In genomic region chr20:62811720-62812119, GRCh38 we compare ENCODE assay signal across 25 cellular contexts. TPM values are rescaled to one million over a fixed set of nuclear protein-coding genes. Genes with fewer than 3 reads are reported as not detected.
DNase-seq lines count a peak whose midpoint lies in the region; ATAC-seq, FAIRE-seq and TF ChIP-seq lines count a peak whose summit lies in the region.
"Had no signal": no experiment of that assay in that cellular context is flagged by ENCODE, and none has a peak within 500 bp of the region (broad histone marks: within the 10 kb centered on the region; RNA-seq: fewer than 3 reads in every experiment).

No MANE protein-coding gene starts in this region.

- H3K27ac ChIP-seq in HepG2 (ENCODE audit: extremely low read length, insufficient read depth, low read length) (no peak overlapping the region), right lobe of liver (no peak overlapping the region), RWPE2 (ENCODE audit: poor library complexity, severe bottlenecking) (no peak overlapping the region), neuronal stem cell (replicated peaks; ENCODE audit: low read length) (no peak overlapping the region)
- H3K27ac ChIP-seq: A549; BLaER1 treated with 17β-estradiol and CSF1 and Interleukin-3, amounts not matched to agents 10 nM and 100 nM had no signal

- H3K4me1 ChIP-seq in HepG2 (ENCODE audit: insufficient read depth, low read length) (peaks cover 35% of the 10 kb centered on the region), right lobe of liver (peaks cover 2 to 22% (median 4%) of the 10 kb centered on the region in 4 donors), RWPE2 (ENCODE audit: insufficient read depth, poor library complexity, severe bottlenecking) (peaks cover 2% of the 10 kb centered on the region), neuronal stem cell (ENCODE audit: control insufficient read depth in 2 of 2, insufficient read depth in 1 of 2, low read depth in 1 of 2, low read length in 2 of 2) (peaks cover 7 to 18% of the 10 kb centered on the region in 2 donors)
- H3K4me1 ChIP-seq: BE2C had no signal

- H3K9me3 ChIP-seq in HepG2 (ENCODE audit: low read length) (no peaks in the 10 kb centered on the region), right lobe of liver (no peaks in the 10 kb centered on the region), RWPE2 (ENCODE audit: severe bottlenecking) (no peaks in the 10 kb centered on the region), neuronal stem cell (replicated peaks in 1 of 2; ENCODE audit: control insufficient read depth in 2 of 2, insufficient read depth in 1 of 2, low read depth in 1 of 2, low read length in 2 of 2) (no peaks in the 10 kb centered on the region)
- H3K9me3 ChIP-seq: A549; BE2C; BLaER1 treated with 17β-estradiol and CSF1 and Interleukin-3, amounts not matched to agents 10 nM and 100 nM had no signal

- H4K20me1 ChIP-seq in HepG2 (ENCODE audit: insufficient read depth, low read length) = peaks cover 10% of the 10 kb centered on the region; the same call in 1 of the 2 replicates

- no peak overlapping the region for H3K4me2 ChIP-seq in HepG2 (ENCODE audit: low read depth, low read length)
- H3K4me2 ChIP-seq in neuronal stem cell (ENCODE audit: insufficient read depth, low read length, poor library complexity, severe bottlenecking) = no peak overlapping the region
- H3K4me2 ChIP-seq: A549, GM23338 had no signal

- H3K79me1 ChIP-seq in neuronal stem cell (ENCODE audit: low read depth, low read length) = peaks cover 3% of the 10 kb centered on the region

- H2BK15ac ChIP-seq in neuronal stem cell (ENCODE audit: low read length) = no peak overlapping the region

- TF ChIP-seq CTCF in HepG2 (CRISPR knock-in tag; IDR thresholded peaks at IDR 0.05) = no peak
- no peak for TF ChIP-seq CTCF in right lobe of liver (IDR thresholded peaks at IDR 0.05)
- no peak for TF ChIP-seq CTCF in RWPE2 (IDR thresholded peaks at IDR 0.05; ENCODE audit: poor library complexity, severe bottlenecking)

- no peak overlapping the region for H2AK5ac ChIP-seq in neuronal stem cell (ENCODE audit: low read depth, low read length)

- H3K18ac ChIP-seq in neuronal stem cell (ENCODE audit: low read length) = no peak overlapping the region

- no peak for FAIRE-seq in HepG2 (lab: Jason Lieb, UNC)
- FAIRE-seq: A549, GM12891, GM18507 had no signal

- no peak for TF ChIP-seq RAD21 in HepG2 (CRISPR knock-in tag; IDR thresholded peaks at IDR 0.05)

- intact Hi-C loops in HepG2 (cut with micrococcal nuclease; ENCODE audit: unreplicated experiment) (no loop called here), right lobe of liver (cut with DNase I) (no loop called here)

- no peak overlapping the region for H2BK120ac ChIP-seq in neuronal stem cell (ENCODE audit: low read depth, low read length)

- no peak overlapping the region for H3K4ac ChIP-seq in neuronal stem cell (ENCODE audit: low read length)

- POLR2A ChIA-PET in HepG2 (lab: Yijun Ruan, JAX) = interaction anchor here (1.3 to 1.4 kb wide), 2 partner anchors 11 to 18 kb away, joined by 3 to 8 read pairs; no protein-coding TSS in a partner anchor

- in situ Hi-C loops in HepG2 (cut with HindIII; ENCODE audit: extremely low pct_ligation_motif_present, low pct_unique_long_range_greater_than_20kb) = no loop called here

- DNase-seq in HepG2 (ENCODE audit: low spot score) = no peak
- DNase-seq in right lobe of liver = no peak
- DNase-seq in RWPE2 (ENCODE audit: low spot score) = peak; percentile 82
- DNase-seq in neuronal stem cell (ENCODE audit: low spot score) = no peak
- DNase-seq in SW 1271 (lab: John Stamatoyannopoulos, UW) = no peak
- DNase-seq in SKM-1 treated with dmso at 0.1 percent for 144 hours (lab: John Stamatoyannopoulos, UW; ENCODE audit: unreplicated experiment) = no peak
- DNase-seq: 8988T; ACHN; AML-193; BE2C; Calu3; CD4-positive, alpha-beta T cell; CD8-positive, alpha-beta memory T cell; DMS53; DMS79 treated with DMSO at 0.1 percent for 48 hours; GF-D8; H9 had no signal

- CTCF ChIA-PET in HepG2 (lab: Yijun Ruan, JAX; ENCODE audit: low intra/inter-chr PET ratio, low total read pairs) = no interaction called here

- H3K9ac ChIP-seq in HepG2 (ENCODE audit: insufficient read depth, low read depth, low read length) (no peak overlapping the region), neuronal stem cell (ENCODE audit: low read depth, low read length, poor library complexity) (no peak overlapping the region)

- TF ChIP-seq EP300 in HepG2 (IDR thresholded peaks at IDR 0.05; ENCODE audit: low read depth in 2 of 2, low read length in 2 of 2) = no peak
- TF ChIP-seq EP300 in HepG2 (CRISPR knock-in tag; IDR thresholded peaks at IDR 0.05; ENCODE audit: borderline replicate concordance) = no peak

- no peak overlapping the region for H4K8ac ChIP-seq in neuronal stem cell (ENCODE audit: low read depth, low read length)

- H4K91ac ChIP-seq in neuronal stem cell (ENCODE audit: low read depth, low read length, poor library complexity) = no peak overlapping the region

- no peak overlapping the region for H3K23ac ChIP-seq in neuronal stem cell (ENCODE audit: low read depth, low read length, poor library complexity)

- H3K36me3 ChIP-seq in HepG2 (replicated peaks in 1 of 2; ENCODE audit: control insufficient read depth in 1 of 2, insufficient read depth in 2 of 2, low read length in 2 of 2) (peaks cover 43 to 65% of the 10 kb centered on the region in 2 experiments), right lobe of liver (peaks cover 13 to 56% (median 35%) of the 10 kb centered on the region in 4 donors), RWPE2 (ENCODE audit: low read depth) (peaks cover 59% of the 10 kb centered on the region), neuronal stem cell (replicated peaks in 1 of 2; ENCODE audit: control insufficient read depth in 2 of 2, insufficient read depth in 2 of 2, low read length in 2 of 2) (peaks cover 16 to 52% of the 10 kb centered on the region in 2 donors)

- no peak for ATAC-seq in HepG2
- ATAC-seq in right lobe of liver = no peak
- no peak for ATAC-seq in RWPE2 (ENCODE audit: low read depth)
- no peak for ATAC-seq in HG03196 (IDR thresholded peaks at IDR 0.05; ENCODE audit: unreplicated experiment)
- ATAC-seq: A549, GM23338, HCT116 had no signal

- H3K27me3 ChIP-seq in HepG2 (ENCODE audit: control insufficient read depth in 1 of 2, insufficient read depth in 2 of 2, low read length in 2 of 2) = no peaks in the 10 kb centered on the region
- no peaks in the 10 kb centered on the region for H3K27me3 ChIP-seq in right lobe of liver
- H3K27me3 ChIP-seq in RWPE2 (ENCODE audit: insufficient read depth, poor library complexity, severe bottlenecking) = peaks cover 13% of the 10 kb centered on the region
- peaks cover 0 to 11% (median 3%) of the 10 kb centered on the region in 3 experiments for H3K27me3 ChIP-seq in neuronal stem cell (ENCODE audit: control insufficient read depth in 3 of 3, insufficient read depth in 3 of 3, low read depth in 1 of 3, low read length in 3 of 3)

- no peak overlapping the region for H2BK12ac ChIP-seq in neuronal stem cell (ENCODE audit: low read length)

- H2BK5ac ChIP-seq in neuronal stem cell (ENCODE audit: low read length) = peak overlapping the region; percentile 24

- peaks cover 10% of the 10 kb centered on the region for H3K79me2 ChIP-seq in HepG2 (ENCODE audit: insufficient read depth, low read length)

- no peak for TF ChIP-seq POLR2A in HepG2 (IDR thresholded peaks at IDR 0.05; ENCODE audit: insufficient read depth in 1 of 2, low read depth in 2 of 2, low read length in 2 of 2)
- no peak for TF ChIP-seq POLR2A in right lobe of liver (IDR thresholded peaks at IDR 0.05)

- H2AFZ ChIP-seq in HepG2 (ENCODE audit: low read length) (no peak overlapping the region), neuronal stem cell (ENCODE audit: low read length) (no peak overlapping the region)
- H2AFZ ChIP-seq: GM23338 had no signal

- no TSS peak for BruUV-seq in HepG2 (replicated peaks; lab: Mats Ljungman, UMichigan)

- H3K4me3 ChIP-seq in HepG2 (replicated peaks in 1 of 3; ENCODE audit: insufficient read depth in 1 of 3, low read depth in 2 of 3, low read length in 3 of 3) (no peak overlapping the region), right lobe of liver (no peak overlapping the region), RWPE2 (ENCODE audit: severe bottlenecking) (no peak overlapping the region), neuronal stem cell (ENCODE audit: low read length in 2 of 2) (no peak overlapping the region)
- H3K4me3 ChIP-seq: A549; BLaER1 treated with 17β-estradiol and CSF1 and Interleukin-3, amounts not matched to agents 10 nM and 100 nM; GM23338 had no signal

- WGBS in HepG2 (ENCODE audit: low lambda C conversion rate) = 96% methylated on average over 9 of the region's 10 CpGs
- WGBS in right lobe of liver (ENCODE audit: insufficient coverage, low coverage, low lambda C conversion rate, missing lambda C conversion rate) = 20% methylated on average over 1 of the region's 10 CpGs
- WGBS in neuronal stem cell (ENCODE audit: extremely low coverage in 2 of 2, insufficient read length in 2 of 2, insufficient replicate concordance in 1 of 2), 2 donors = no CpG with 5 or more reads among the region's 10 CpGs

- H3K14ac ChIP-seq in neuronal stem cell (ENCODE audit: low read length) = no peak overlapping the region

RNA-seq across cellular contexts. Expression of gene COL9A3, which starts 5.1 kb away (rescaled TPM):
- total RNA-seq in HepG2 (2016; rRNA removed; fragmentation: Illumina TruSeq; extraction: Trizol) = 53.3 and 204 TPM in 2 replicates
- 13.9 and 15.8 TPM in 2 replicates for total RNA-seq in HepG2 (2016; cell fraction: cytosol; rRNA removed; fragmentation: Illumina TruSeq; extraction: Trizol; ENCODE audit: low read depth)
- 48.0 and 215 TPM in 2 replicates for total RNA-seq in HepG2 (2016; cell fraction: insoluble cytoplasmic fraction; rRNA removed; fragmentation: Illumina TruSeq; extraction: Trizol)
- 19.3 and 20.8 TPM in 2 replicates for total RNA-seq in HepG2 (2016; cell fraction: membrane; rRNA removed; fragmentation: Illumina TruSeq; extraction: Trizol)
- total RNA-seq in HepG2 (2016; cell fraction: nucleus; rRNA removed; fragmentation: Illumina TruSeq; extraction: Trizol) = 216 and 254 TPM in 2 replicates
- polyA plus RNA-seq in HepG2 (2011; rRNA removed) = 155 and 175 TPM in 2 replicates
- polyA plus RNA-seq in HepG2 (2011; cell fraction: cytosol; rRNA removed) = 84.5 and 113 TPM in 2 replicates
- polyA plus RNA-seq in HepG2 (2011; cell fraction: nucleus; rRNA removed) = 1,291 and 1,782 TPM in 2 replicates
- polyA plus RNA-seq in HepG2 (2012) = 79.9 and 172 TPM in 2 replicates
- 9.2 and 9.5 TPM in 2 replicates for polyA plus RNA-seq in HepG2 (2016; cell fraction: cytosol; fragmentation: Illumina TruSeq; extraction: Trizol; ENCODE audit: low read depth)
- polyA plus RNA-seq in HepG2 (2016; cell fraction: insoluble cytoplasmic fraction; fragmentation: Illumina TruSeq; extraction: Trizol; ENCODE audit: low read depth) = 55.1 and 66.2 TPM in 2 replicates
- polyA plus RNA-seq in HepG2 (2016; cell fraction: membrane; fragmentation: Illumina TruSeq; extraction: Trizol; ENCODE audit: low read depth) = 17.0 and 20.1 TPM in 2 replicates
- 637 and 662 TPM in 2 replicates for polyA plus RNA-seq in HepG2 (2016; cell fraction: nucleus; fragmentation: Illumina TruSeq; extraction: Trizol; ENCODE audit: insufficient read depth, low read depth)
- 5.1 and 12.2 TPM in 2 replicates for polyA minus RNA-seq in HepG2 (2011; rRNA and poly(A)+ RNA removed; ENCODE audit: low replicate concordance)
- 23.0 and 25.3 TPM in 2 replicates for polyA minus RNA-seq in HepG2 (2011; cell fraction: cytosol; rRNA and poly(A)+ RNA removed)
- 56.8 and 67.0 TPM in 2 replicates for polyA minus RNA-seq in HepG2 (2011; cell fraction: nucleus; rRNA and poly(A)+ RNA removed)
- 1 to 10 TPM; 1.5 to 7.6 (median 3.5) TPM for total RNA-seq in right lobe of liver
- polyA plus RNA-seq in neuronal stem cell (2013, experiment 1 of 2) = 77.2 TPM
- polyA plus RNA-seq in neuronal stem cell (2013, experiment 2 of 2) = 77.0 TPM
- total RNA-seq: CD4-positive, alpha-beta T cell; CD8-positive, alpha-beta memory T cell; H4 had no signal
- polyA plus RNA-seq: CD8-positive, alpha-beta memory T cell had no signal

RNA-seq across cellular contexts. Expression of gene OGFR, which starts 7.1 kb away (rescaled TPM):
- total RNA-seq in HepG2 (2016; rRNA removed; fragmentation: Illumina TruSeq; extraction: Trizol) (68.3 and 81.8 TPM in 2 replicates), right lobe of liver (10 to 100 TPM; 40.7 to 48.1 (median 47.0) TPM)
- total RNA-seq in HepG2 (2016; cell fraction: cytosol; rRNA removed; fragmentation: Illumina TruSeq; extraction: Trizol; ENCODE audit: low read depth) = 6.3 and 8.7 TPM in 2 replicates
- total RNA-seq in HepG2 (2016; cell fraction: insoluble cytoplasmic fraction; rRNA removed; fragmentation: Illumina TruSeq; extraction: Trizol) = 58.8 and 84.2 TPM in 2 replicates
- 20.8 and 24.4 TPM in 2 replicates for total RNA-seq in HepG2 (2016; cell fraction: membrane; rRNA removed; fragmentation: Illumina TruSeq; extraction: Trizol)
- total RNA-seq in HepG2 (2016; cell fraction: nucleus; rRNA removed; fragmentation: Illumina TruSeq; extraction: Trizol) = 33.8 and 41.3 TPM in 2 replicates
- polyA plus RNA-seq in HepG2 (2011; rRNA removed) = 47.7 and 62.2 TPM in 2 replicates
- 58.6 and 82.5 TPM in 2 replicates for polyA plus RNA-seq in HepG2 (2011; cell fraction: cytosol; rRNA removed)
- polyA plus RNA-seq in HepG2 (2011; cell fraction: nucleus; rRNA removed) = 105 and 121 TPM in 2 replicates
- 34.0 and 38.1 TPM in 2 replicates for polyA plus RNA-seq in HepG2 (2012)
- 4.2 and 4.7 TPM in 2 replicates for polyA plus RNA-seq in HepG2 (2016; cell fraction: cytosol; fragmentation: Illumina TruSeq; extraction: Trizol; ENCODE audit: low read depth)
- polyA plus RNA-seq in HepG2 (2016; cell fraction: insoluble cytoplasmic fraction; fragmentation: Illumina TruSeq; extraction: Trizol; ENCODE audit: low read depth) = 68.1 and 77.5 TPM in 2 replicates
- 11.5 and 14.2 TPM in 2 replicates for polyA plus RNA-seq in HepG2 (2016; cell fraction: membrane; fragmentation: Illumina TruSeq; extraction: Trizol; ENCODE audit: low read depth)
- 103 and 104 TPM in 2 replicates for polyA plus RNA-seq in HepG2 (2016; cell fraction: nucleus; fragmentation: Illumina TruSeq; extraction: Trizol; ENCODE audit: insufficient read depth, low read depth)
- polyA minus RNA-seq in HepG2 (2011; rRNA and poly(A)+ RNA removed; ENCODE audit: low replicate concordance) = 38.5 and 45.1 TPM in 2 replicates
- 39.4 and 42.5 TPM in 2 replicates for polyA minus RNA-seq in HepG2 (2011; cell fraction: cytosol; rRNA and poly(A)+ RNA removed)
- 15.1 and 20.0 TPM in 2 replicates for polyA minus RNA-seq in HepG2 (2011; cell fraction: nucleus; rRNA and poly(A)+ RNA removed)
- polyA plus RNA-seq in neuronal stem cell (2013, experiment 1 of 2) = 15.0 TPM
- 14.7 TPM for polyA plus RNA-seq in neuronal stem cell (2013, experiment 2 of 2)

RNA-seq across cellular contexts. Expression of gene MRGBP, which starts 15.4 kb away (rescaled TPM):
- total RNA-seq in HepG2 (2016; rRNA removed; fragmentation: Illumina TruSeq; extraction: Trizol) (34.8 and 35.9 TPM in 2 replicates), right lobe of liver (1 to 10 TPM; 3.3 to 8.0 (median 5.3) TPM)
- 79.0 and 80.7 TPM in 2 replicates for total RNA-seq in HepG2 (2016; cell fraction: cytosol; rRNA removed; fragmentation: Illumina TruSeq; extraction: Trizol; ENCODE audit: low read depth)
- 31.8 and 38.7 TPM in 2 replicates for total RNA-seq in HepG2 (2016; cell fraction: insoluble cytoplasmic fraction; rRNA removed; fragmentation: Illumina TruSeq; extraction: Trizol)
- 96.7 and 98.0 TPM in 2 replicates for total RNA-seq in HepG2 (2016; cell fraction: membrane; rRNA removed; fragmentation: Illumina TruSeq; extraction: Trizol)
- 17.0 and 18.5 TPM in 2 replicates for total RNA-seq in HepG2 (2016; cell fraction: nucleus; rRNA removed; fragmentation: Illumina TruSeq; extraction: Trizol)
- 31.6 and 34.2 TPM in 2 replicates for polyA plus RNA-seq in HepG2 (2011; rRNA removed)
- 30.7 and 37.2 TPM in 2 replicates for polyA plus RNA-seq in HepG2 (2011; cell fraction: cytosol; rRNA removed)
- polyA plus RNA-seq in HepG2 (2011; cell fraction: nucleus; rRNA removed) = 29.7 and 36.4 TPM in 2 replicates
- 21.6 and 23.1 TPM in 2 replicates for polyA plus RNA-seq in HepG2 (2012)
- polyA plus RNA-seq in HepG2 (2016; cell fraction: cytosol; fragmentation: Illumina TruSeq; extraction: Trizol; ENCODE audit: low read depth) = 88.5 and 96.5 TPM in 2 replicates
- 34.9 and 39.2 TPM in 2 replicates for polyA plus RNA-seq in HepG2 (2016; cell fraction: insoluble cytoplasmic fraction; fragmentation: Illumina TruSeq; extraction: Trizol; ENCODE audit: low read depth)
- 88.7 and 90.6 TPM in 2 replicates for polyA plus RNA-seq in HepG2 (2016; cell fraction: membrane; fragmentation: Illumina TruSeq; extraction: Trizol; ENCODE audit: low read depth)
- polyA plus RNA-seq in HepG2 (2016; cell fraction: nucleus; fragmentation: Illumina TruSeq; extraction: Trizol; ENCODE audit: insufficient read depth, low read depth) = 40.3 and 42.7 TPM in 2 replicates
- 21.2 and 36.8 TPM in 2 replicates for polyA minus RNA-seq in HepG2 (2011; rRNA and poly(A)+ RNA removed; ENCODE audit: low replicate concordance)
- polyA minus RNA-seq in HepG2 (2011; cell fraction: cytosol; rRNA and poly(A)+ RNA removed) = 12.7 and 13.0 TPM in 2 replicates
- 10.2 and 10.9 TPM in 2 replicates for polyA minus RNA-seq in HepG2 (2011; cell fraction: nucleus; rRNA and poly(A)+ RNA removed)
- 15.5 TPM for polyA plus RNA-seq in neuronal stem cell (2013, experiment 1 of 2)
- polyA plus RNA-seq in neuronal stem cell (2013, experiment 2 of 2) = 15.6 TPM

RNA-seq across cellular contexts. Expression of gene TCFL5, which starts 49.9 kb away (rescaled TPM):
- total RNA-seq in HepG2 (2016; rRNA removed; fragmentation: Illumina TruSeq; extraction: Trizol) = 20.0 and 21.1 TPM in 2 replicates
- total RNA-seq in HepG2 (2016; cell fraction: cytosol; rRNA removed; fragmentation: Illumina TruSeq; extraction: Trizol; ENCODE audit: low read depth) = 13.3 and 17.7 TPM in 2 replicates
- total RNA-seq in HepG2 (2016; cell fraction: insoluble cytoplasmic fraction; rRNA removed; fragmentation: Illumina TruSeq; extraction: Trizol) = 20.4 and 21.0 TPM in 2 replicates
- total RNA-seq in HepG2 (2016; cell fraction: membrane; rRNA removed; fragmentation: Illumina TruSeq; extraction: Trizol) = 28.7 and 36.7 TPM in 2 replicates
- total RNA-seq in HepG2 (2016; cell fraction: nucleus; rRNA removed; fragmentation: Illumina TruSeq; extraction: Trizol) = 11.4 and 12.6 TPM in 2 replicates
- polyA plus RNA-seq in HepG2 (2011; rRNA removed) = 14.2 and 14.8 TPM in 2 replicates
- polyA plus RNA-seq in HepG2 (2011; cell fraction: cytosol; rRNA removed) = 9.0 and 11.8 TPM in 2 replicates
- 6.4 and 8.0 TPM in 2 replicates for polyA plus RNA-seq in HepG2 (2011; cell fraction: nucleus; rRNA removed)
- 12.4 and 13.3 TPM in 2 replicates for polyA plus RNA-seq in HepG2 (2012)
- polyA plus RNA-seq in HepG2 (2016; cell fraction: cytosol; fragmentation: Illumina TruSeq; extraction: Trizol; ENCODE audit: low read depth) = 13.1 and 14.7 TPM in 2 replicates
- polyA plus RNA-seq in HepG2 (2016; cell fraction: insoluble cytoplasmic fraction; fragmentation: Illumina TruSeq; extraction: Trizol; ENCODE audit: low read depth) = 19.5 and 20.9 TPM in 2 replicates
- polyA plus RNA-seq in HepG2 (2016; cell fraction: membrane; fragmentation: Illumina TruSeq; extraction: Trizol; ENCODE audit: low read depth) = 25.6 and 29.7 TPM in 2 replicates
- polyA plus RNA-seq in HepG2 (2016; cell fraction: nucleus; fragmentation: Illumina TruSeq; extraction: Trizol; ENCODE audit: insufficient read depth, low read depth) = 21.4 and 23.1 TPM in 2 replicates
- 4.7 and 6.4 TPM in 2 replicates for polyA minus RNA-seq in HepG2 (2011; rRNA and poly(A)+ RNA removed; ENCODE audit: low replicate concordance)
- 9.9 and 10.2 TPM in 2 replicates for polyA minus RNA-seq in HepG2 (2011; cell fraction: cytosol; rRNA and poly(A)+ RNA removed)
- polyA minus RNA-seq in HepG2 (2011; cell fraction: nucleus; rRNA and poly(A)+ RNA removed) = 5.2 and 6.1 TPM in 2 replicates
- total RNA-seq in right lobe of liver = 1 to 10 TPM; 2.9 to 5.1 (median 3.9) TPM
- 14.5 TPM for polyA plus RNA-seq in neuronal stem cell (2013, experiment 1 of 2)
- 15.3 TPM for polyA plus RNA-seq in neuronal stem cell (2013, experiment 2 of 2)
